17 cellular contexts compared by ENCODE assay signal in genomic region chrY:22444718-22445396, GRCh38. TPM values are rescaled to one million over a fixed set of nuclear protein-coding genes. Genes with fewer than 3 reads are reported as not detected.
"Had no signal": no experiment of that assay in that cellular context is flagged by ENCODE, and none has a peak within 500 bp of the region (broad histone marks: within the 10 kb centered on the region; RNA-seq: fewer than 3 reads in every experiment).

No MANE protein-coding gene starts in this region.

RNA-seq across cellular contexts. Expression of gene RBMY1J, which starts 41.6 kb away (rescaled TPM):
- total RNA-seq: natural killer cell, occipital lobe, osteoblast, ovary, posterior vena cava, prostate gland, pulmonary artery endothelial cell, right atrium auricular region, sciatic nerve, smooth muscle cell, spleen, suprapubic skin, transverse colon, urinary bladder, uterus had no signal
- polyA plus RNA-seq: neural cell, ovary, smooth muscle cell, spleen, thymus, urinary bladder had no signal
